Comparison of ENCODE assay signal across 8 cellular contexts in the genomic region with DNA sequence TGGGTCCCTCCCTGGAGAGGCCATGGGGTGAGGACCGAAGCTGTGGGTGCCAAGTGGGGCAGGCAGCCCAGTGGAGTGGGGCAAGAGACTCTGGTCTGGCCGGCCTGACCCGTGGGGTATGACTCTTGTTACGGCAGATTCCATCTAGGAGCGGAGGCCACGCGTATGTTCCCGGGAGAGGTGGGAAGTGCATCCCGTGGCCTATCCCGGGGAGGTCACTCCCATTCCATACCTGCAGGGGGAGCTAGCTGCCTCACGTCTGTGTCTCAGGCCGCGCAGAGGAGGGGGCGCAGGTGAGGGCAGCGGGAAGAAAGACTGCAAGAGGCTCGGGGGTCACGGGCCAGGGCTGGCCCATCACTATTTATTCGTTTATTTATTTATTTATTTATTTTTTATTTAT. TPM values are rescaled to one million over a fixed set of nuclear protein-coding genes. Genes with fewer than 3 reads are reported as not detected.
DNase-seq lines count a peak whose midpoint lies in the region; ATAC-seq and TF ChIP-seq lines count a peak whose summit lies in the region.

No MANE protein-coding gene starts in this region.

- H3K9me3 Mint-ChIP-seq in Calu3 (ENCODE audit: low read depth, unreplicated experiment): no peaks in the 10 kb centered on the region
- H3K9me3 Mint-ChIP-seq in activated naive CD4-positive, alpha-beta T cell treated with anti-CD3 and anti-CD28 coated beads, Interleukin-2, amount 10 ng/mL, durations not matched to agents 7 days and 5 days: no peaks in the 10 kb centered on the region

- no peaks in the 10 kb centered on the region for H3K4me1 Mint-ChIP-seq in Calu3 (ENCODE audit: low read depth, unreplicated experiment)
- H3K4me1 Mint-ChIP-seq in activated naive CD4-positive, alpha-beta T cell treated with anti-CD3 and anti-CD28 coated beads, Interleukin-2, amount 10 ng/mL, durations not matched to agents 7 days and 5 days: peaks cover 43% of the 10 kb centered on the region

- CTCF ChIA-PET in Calu3 (lab: Charles Lee): no interaction called here
- CTCF ChIA-PET in activated naive CD4-positive, alpha-beta T cell treated with anti-CD3 and anti-CD28 coated beads, Interleukin-2, amount 10 ng/mL, durations not matched to agents 7 days and 5 days (lab: Charles Lee): interaction anchor here (0.9 to 2.3 kb wide), 7 partner anchors 13 to 106 kb away, joined by 3 to 10 read pairs (median 3); no protein-coding TSS in a partner anchor

- H3K36me3 ChIP-seq in thoracic aorta: no peaks in the 10 kb centered on the region

- intact Hi-C loops in Calu3 (cut with micrococcal nuclease; ENCODE audit: unreplicated experiment): no loop called here

- no peaks in the 10 kb centered on the region for H3K9me3 ChIP-seq in thoracic aorta

- H3K27ac ChIP-seq in thoracic aorta: no peak overlapping the region

- H3K27ac Mint-ChIP-seq in Calu3 (ENCODE audit: unreplicated experiment): peak overlapping the region; percentile 63
- H3K27ac Mint-ChIP-seq in activated naive CD4-positive, alpha-beta T cell treated with anti-CD3 and anti-CD28 coated beads, Interleukin-2, amount 10 ng/mL, durations not matched to agents 7 days and 5 days: peak overlapping the region; percentile 34

- no peaks in the 10 kb centered on the region for H3K27me3 Mint-ChIP-seq in Calu3 (ENCODE audit: unreplicated experiment)
- no peaks in the 10 kb centered on the region for H3K27me3 Mint-ChIP-seq in activated naive CD4-positive, alpha-beta T cell treated with anti-CD3 and anti-CD28 coated beads, Interleukin-2, amount 10 ng/mL, durations not matched to agents 7 days and 5 days

- no peak for ATAC-seq in thoracic aorta (ENCODE audit: insufficient number of reproducible peaks, low FRiP score, low read depth)
- no peak for ATAC-seq in GM18498 (IDR thresholded peaks at IDR 0.05; ENCODE audit: unreplicated experiment)

- no peak overlapping the region for H3K4me3 ChIP-seq in thoracic aorta

- peaks cover 26% of the 10 kb centered on the region for H3K36me3 Mint-ChIP-seq in Calu3 (ENCODE audit: insufficient read depth, unreplicated experiment)
- H3K36me3 Mint-ChIP-seq in activated naive CD4-positive, alpha-beta T cell treated with anti-CD3 and anti-CD28 coated beads, Interleukin-2, amount 10 ng/mL, durations not matched to agents 7 days and 5 days: peaks cover 29% of the 10 kb centered on the region

- TF ChIP-seq CTCF in Calu3 (IDR thresholded peaks at IDR 0.05; ENCODE audit: unreplicated experiment): peak; percentile 31
- TF ChIP-seq CTCF in thoracic aorta (IDR thresholded peaks at IDR 0.05): peak; percentile 46

- H3K27me3 ChIP-seq in thoracic aorta (replicated peaks; ENCODE audit: insufficient read depth): no peaks in the 10 kb centered on the region

- DNase-seq in Calu3 (no peak), HuH-7.5 (ENCODE audit: low spot score) (peak; percentile 89), hepatic stellate cell (ENCODE audit: low spot score) (peak; percentile 51), thoracic aorta (ENCODE audit: low spot score) (no peak), GM19238 (ENCODE audit: insufficient read length, low spot score) (no peak), NOMO-1 (lab: John Stamatoyannopoulos, UW; ENCODE audit: unreplicated experiment in 2 of 2) (no peak)
- DNase-seq in activated naive CD4-positive, alpha-beta T cell treated with anti-CD3 and anti-CD28 coated beads, Interleukin-2, amount 10 ng/mL, durations not matched to agents 7 days and 5 days: peak; percentile 57

- BruUV-seq in Calu3 (replicated peaks; lab: Mats Ljungman, UMichigan): no TSS peak

- H3K4me3 Mint-ChIP-seq in Calu3 (ENCODE audit: low read depth, unreplicated experiment): no peak overlapping the region
- no peak overlapping the region for H3K4me3 Mint-ChIP-seq in activated naive CD4-positive, alpha-beta T cell treated with anti-CD3 and anti-CD28 coated beads, Interleukin-2, amount 10 ng/mL, durations not matched to agents 7 days and 5 days

- peaks cover 14 to 17% of the 10 kb centered on the region in 2 donors for H3K4me1 ChIP-seq in thoracic aorta (ENCODE audit: control insufficient read depth in 1 of 2, low read depth in 2 of 2)

RNA-seq across cellular contexts. Expression of a gene that starts 4.9 kb away (rescaled TPM):
- 54.5 and 59.2 TPM in 2 replicates for total RNA-seq in Calu3 (2022)
- total RNA-seq in thoracic aorta: 10 to 100 TPM; 55.5 to 92.4 TPM

RNA-seq across cellular contexts. Expression of a gene that starts 40.7 kb away (rescaled TPM):
- 6.7 TPM in 2 replicates for total RNA-seq in Calu3 (2022)
- 1 to 10 TPM; 3.9 to 8.4 TPM for total RNA-seq in thoracic aorta

RNA-seq across cellular contexts. Expression of a gene that starts 40.7 kb away (rescaled TPM):
- total RNA-seq in Calu3 (2022): 64.2 and 80.5 TPM in 2 replicates
- total RNA-seq in thoracic aorta: 10 to 100 TPM; 44.1 to 73.7 TPM

Comparison
In these comparisons a context has a peak if more than half of its experiments do, and no peak if none do; other contexts are left out.
1. DNase-seq: peak in HuH-7.5 (single experiment), activated naive CD4-positive, alpha-beta T cell treated with anti-CD3 and anti-CD28 coated beads, Interleukin-2, amount 10 ng/mL, durations not matched to agents 7 days and 5 days (single experiment) and hepatic stellate cell (single experiment); none in Calu3 (single experiment), thoracic aorta (single experiment), GM19238 (single experiment) and NOMO-1 (0 of 2).